10 cellular contexts compared by ENCODE assay signal in the genomic region with DNA sequence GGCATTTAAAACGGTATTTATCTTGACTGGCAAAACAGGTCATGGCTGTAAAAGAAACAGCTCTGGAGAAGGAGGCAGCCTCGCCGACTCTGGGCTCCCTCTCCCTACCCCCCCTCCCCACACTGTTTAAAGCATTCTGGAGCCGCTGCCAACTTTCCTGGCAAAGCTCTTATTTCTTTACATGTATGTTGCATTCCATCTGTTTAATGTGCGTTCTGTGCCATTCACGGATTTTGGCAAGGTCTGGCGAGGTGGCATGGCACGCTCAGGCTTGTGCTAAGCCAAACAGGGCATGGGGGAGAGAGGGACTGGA. TPM values are rescaled to one million over a fixed set of nuclear protein-coding genes. Genes with fewer than 3 reads are reported as not detected.
A peak's percentile ranks its signal among the peaks of the same experiment; 100 is the strongest.
DNase-seq lines count a peak whose midpoint lies in the region; ATAC-seq and TF ChIP-seq lines count a peak whose summit lies in the region.
"Had no signal": no experiment of that assay in that cellular context is flagged by ENCODE, and none has a peak within 500 bp of the region (broad histone marks: within the 10 kb centered on the region; RNA-seq: fewer than 3 reads in every experiment).

No MANE protein-coding gene starts in this region.

- H3K36me3 ChIP-seq in BLaER1 treated with 17β-estradiol and CSF1 and Interleukin-3, amounts not matched to agents 10 nM and 100 nM: no peaks in the 10 kb centered on the region
- H3K36me3 ChIP-seq in psoas muscle (ENCODE audit: insufficient read depth in 1 of 2, low read depth in 1 of 2) (no peaks in the 10 kb centered on the region), WERI-Rb-1 (no peaks in the 10 kb centered on the region)

- ATAC-seq in esophagus mucosa (peak; percentile 18), psoas muscle (peak; percentile 12 to 36 (median 24))
- ATAC-seq: stimulated activated naive CD8-positive, alpha-beta T cell treated with anti-CD3 and anti-CD28 coated beads, Interleukin-15, Interleukin-2, amounts not matched to agents 100 U/mL and 50 U/mL, for 24 hours had no signal

- H3K27me3 ChIP-seq in BLaER1 treated with 17β-estradiol and CSF1 and Interleukin-3, amounts not matched to agents 10 nM and 100 nM: no peaks in the 10 kb centered on the region
- no peaks in the 10 kb centered on the region for H3K27me3 ChIP-seq in psoas muscle (ENCODE audit: insufficient read depth in 3 of 3, low read length in 2 of 3)
- no peaks in the 10 kb centered on the region for H3K27me3 ChIP-seq in WERI-Rb-1 (ENCODE audit: insufficient read depth, low read depth, severe bottlenecking)

- H3K4me1 Mint-ChIP-seq in activated CD4-positive, alpha-beta T cell treated with anti-CD3 and anti-CD28 coated beads, Interleukin-2, amount 10 ng/mL, durations not matched to agents 7 days and 5 days: peaks cover 34% of the 10 kb centered on the region

- POLR2A ChIA-PET in activated CD4-positive, alpha-beta T cell treated with anti-CD3 and anti-CD28 coated beads, Interleukin-2, amount 10 ng/mL, durations not matched to agents 7 days and 5 days (lab: Charles Lee): no interaction called here

- peak overlapping the region in 1 of 10 experiments; percentile 50; a peak in 1 of 20 replicates for H3K4me3 ChIP-seq in BLaER1 treated with 17β-estradiol and CSF1 and Interleukin-3, amounts not matched to agents 10 nM and 100 nM
- H3K4me3 ChIP-seq in psoas muscle (peak overlapping the region; percentile 62), WERI-Rb-1 (ENCODE audit: low read depth, low read length) (no peak overlapping the region)
- H3K4me3 ChIP-seq: PC-9 had no signal

- H4K20me1 ChIP-seq in BLaER1 treated with 17β-estradiol and CSF1 and Interleukin-3, amounts not matched to agents 10 nM and 100 nM: no peaks in the 10 kb centered on the region

- peaks cover 3% of the 10 kb centered on the region for H3K36me3 Mint-ChIP-seq in activated CD4-positive, alpha-beta T cell treated with anti-CD3 and anti-CD28 coated beads, Interleukin-2, amount 10 ng/mL, durations not matched to agents 7 days and 5 days (ENCODE audit: low read depth)

- H3K9ac ChIP-seq in BLaER1 treated with 17β-estradiol and CSF1 and Interleukin-3, amounts not matched to agents 10 nM and 100 nM: peak overlapping the region in 2 of 11 experiments; percentile 68 to 72; a peak in 3 of 22 replicates

- H3K9me3 Mint-ChIP-seq in activated CD4-positive, alpha-beta T cell treated with anti-CD3 and anti-CD28 coated beads, Interleukin-2, amount 10 ng/mL, durations not matched to agents 7 days and 5 days: peaks cover 2% of the 10 kb centered on the region

- DNase-seq in NCI-H446 (lab: John Stamatoyannopoulos, UW) (peak; percentile 84 to 98), psoas muscle (no peak), AG20443 (ENCODE audit: low spot score) (no peak), DMS153 (lab: John Stamatoyannopoulos, UW) (no peak), WERI-Rb-1 (no peak)
- no peak for DNase-seq in activated CD4-positive, alpha-beta T cell treated with anti-CD3 and anti-CD28 coated beads, Interleukin-2, amount 10 ng/mL, durations not matched to agents 7 days and 5 days
- DNase-seq: stimulated activated naive CD8-positive, alpha-beta T cell treated with anti-CD3 and anti-CD28 coated beads, Interleukin-15, Interleukin-2, amounts not matched to agents 100 U/mL and 50 U/mL, for 24 hours had no signal

- H3K4me2 ChIP-seq in BLaER1 treated with 17β-estradiol and CSF1 and Interleukin-3, amounts not matched to agents 10 nM and 100 nM: peak overlapping the region; percentile 73 to 97 (median 87)
- H3K4me2 ChIP-seq: PC-9 had no signal

- peak overlapping the region in 9 of 11 experiments; percentile 70 to 86 (median 79); a peak in 17 of 22 replicates for H3K27ac ChIP-seq in BLaER1 treated with 17β-estradiol and CSF1 and Interleukin-3, amounts not matched to agents 10 nM and 100 nM
- H3K27ac ChIP-seq in psoas muscle: peak overlapping the region; percentile 92
- H3K27ac ChIP-seq in WERI-Rb-1: no peak overlapping the region
- H3K27ac ChIP-seq: PC-9 had no signal

- no peak overlapping the region for H3K4me3 Mint-ChIP-seq in activated CD4-positive, alpha-beta T cell treated with anti-CD3 and anti-CD28 coated beads, Interleukin-2, amount 10 ng/mL, durations not matched to agents 7 days and 5 days

- WGBS in psoas muscle, 3 donors: 29 to 41% (median 34%) methylated on average over 8 of the region's 8 CpGs

- H3K4me1 ChIP-seq in BLaER1 treated with 17β-estradiol and CSF1 and Interleukin-3, amounts not matched to agents 10 nM and 100 nM: peaks cover 55 to 83% (median 73%) of the 10 kb centered on the region in 10 experiments
- peaks cover 20% of the 10 kb centered on the region for H3K4me1 ChIP-seq in psoas muscle

- CTCF ChIA-PET in activated CD4-positive, alpha-beta T cell treated with anti-CD3 and anti-CD28 coated beads, Interleukin-2, amount 10 ng/mL, durations not matched to agents 7 days and 5 days (lab: Charles Lee): no interaction called here

- no peak for TF ChIP-seq CTCF in psoas muscle (IDR thresholded peaks at IDR 0.05)
- TF ChIP-seq CTCF in WERI-Rb-1 (IDR thresholded peaks at IDR 0.05; ENCODE audit: low read depth, low read length): no peak

- peaks cover 0 to 17% (median 6%) of the 10 kb centered on the region in 11 experiments; a peak in 7 of 22 replicates for H3K9me3 ChIP-seq in BLaER1 treated with 17β-estradiol and CSF1 and Interleukin-3, amounts not matched to agents 10 nM and 100 nM (replicated peaks in 1 of 11)
- H3K9me3 ChIP-seq in psoas muscle (no peaks in the 10 kb centered on the region), WERI-Rb-1 (ENCODE audit: severe bottlenecking) (no peaks in the 10 kb centered on the region)

- intact Hi-C loops in psoas muscle (cut with DNase I): loop anchor here (1.0 to 5.0 kb wide), 2 partner anchors 41 kb away; a partner anchor contains a TSS

- H3K27ac Mint-ChIP-seq in activated CD4-positive, alpha-beta T cell treated with anti-CD3 and anti-CD28 coated beads, Interleukin-2, amount 10 ng/mL, durations not matched to agents 7 days and 5 days: no peak overlapping the region

- H3K27me3 Mint-ChIP-seq in activated CD4-positive, alpha-beta T cell treated with anti-CD3 and anti-CD28 coated beads, Interleukin-2, amount 10 ng/mL, durations not matched to agents 7 days and 5 days: peaks cover 4% of the 10 kb centered on the region

RNA-seq across cellular contexts. Expression of a gene that starts 41.2 kb away (rescaled TPM):
- total RNA-seq in esophagus mucosa: 69.3 TPM
- 10 to 100 TPM; 72.5 to 90.5 (median 75.2) TPM for total RNA-seq in psoas muscle
- 10 to 100 TPM in 2 of 3 donors, 1 to 10 TPM in 1; 8.9 to 34.3 (median 15.3) TPM for polyA plus RNA-seq in psoas muscle
- total RNA-seq in activated CD4-positive, alpha-beta T cell treated with anti-CD3 and anti-CD28 coated beads, Interleukin-2, amount 10 ng/mL, durations not matched to agents 7 days and 5 days: 10 to 100 TPM; 97.1 to 99.7 TPM

Comparison
In these comparisons a context has a peak if more than half of its experiments do, and no peak if none do; other contexts are left out.
1. DNase-seq: peak in NCI-H446 (2 of 2); none in psoas muscle (0 of 2), AG20443 (single experiment), DMS153 (single experiment), WERI-Rb-1 (single experiment) and activated CD4-positive, alpha-beta T cell treated with anti-CD3 and anti-CD28 coated beads, Interleukin-2, amount 10 ng/mL, durations not matched to agents 7 days and 5 days (single experiment).